16 cellular contexts compared by ENCODE assay signal in genomic region chr9:8779478-8779877, GRCh38.
DNase-seq lines count a peak whose midpoint lies in the region; ATAC-seq and TF ChIP-seq lines count a peak whose summit lies in the region.
"Had no signal": no experiment of that assay in that cellular context is flagged by ENCODE, and none has a peak within 500 bp of the region (broad histone marks: within the 10 kb centered on the region; RNA-seq: fewer than 3 reads in every experiment).

No MANE protein-coding gene starts in this region.

- no peaks in the 10 kb centered on the region for H3K9me3 Mint-ChIP-seq in neural crest cell

- H3K27ac ChIP-seq in cingulate gyrus (ENCODE audit: low read depth, low read length), result peak overlapping the region; percentile 25
- H3K27ac ChIP-seq: A549, KMS-11, SJCRH30 had no signal

- H3K4me1 Mint-ChIP-seq in neural crest cell, result peaks cover 38% of the 10 kb centered on the region

- H3K27ac Mint-ChIP-seq in neural crest cell (ENCODE audit: unreplicated experiment), result peak overlapping the region; percentile 83

- no peak for TF ChIP-seq CTCF in neural crest cell (conservative IDR thresholded peaks at IDR 0.05)

- no peaks in the 10 kb centered on the region for H3K36me3 Mint-ChIP-seq in neural crest cell (ENCODE audit: low read depth)

- H3K4me3 Mint-ChIP-seq in neural crest cell, result no peak overlapping the region

- peak; percentile 18 for DNase-seq in ELF-1 (ENCODE audit: low read depth, low spot score)
- DNase-seq in NCI-H146 (lab: John Stamatoyannopoulos, UW), result peak; percentile 85
- no peak for DNase-seq in neural crest cell (ENCODE audit: low read depth, low spot score)
- DNase-seq in NCI-H748 (lab: John Stamatoyannopoulos, UW; ENCODE audit: unreplicated experiment), result no peak
- no peak for DNase-seq in T1000 (lab: John Stamatoyannopoulos, UW)
- DNase-seq in NCI-H446 treated with DMSO at 0.1 percent for 48 hours (lab: John Stamatoyannopoulos, UW), result no peak
- DNase-seq: NCI-H1048, NCI-H1694 treated with DMSO at 0.1 percent for 48 hours, NCI-H2107, NCI-H748 treated with DMSO at 0.1 percent for 48 hours, OCI-M1, SJCRH30 had no signal

- no peaks in the 10 kb centered on the region for H3K27me3 Mint-ChIP-seq in neural crest cell (ENCODE audit: low read depth)

- no peak for ATAC-seq in GM21529 (IDR thresholded peaks at IDR 0.05; ENCODE audit: unreplicated experiment)
- ATAC-seq: A549 had no signal

Comparison
In these comparisons a context has a peak if more than half of its experiments do, and no peak if none do; other contexts are left out.
1. DNase-seq: peak in ELF-1 (single experiment) and NCI-H146 (single experiment); none in neural crest cell (single experiment), NCI-H748 (single experiment), T1000 (single experiment) and NCI-H446 treated with DMSO at 0.1 percent for 48 hours (single experiment).